30 cellular contexts compared by ENCODE assay signal in genomic region chr6:28732052-28732451, GRCh38.
"Had no signal": no experiment of that assay in that cellular context is flagged by ENCODE, and none has a peak within 500 bp of the region (broad histone marks: within the 10 kb centered on the region; RNA-seq: fewer than 3 reads in every experiment).

No MANE protein-coding gene starts in this region.

- FAIRE-seq: bronchial epithelial cell, TTC549 had no signal

- DNase-seq: activated CD4-positive, alpha-beta memory T cell treated with anti-CD3 and anti-CD28 coated beads, Interleukin-2, amount 10 ng/mL, durations not matched to agents 7 days and 5 days; activated CD4-positive, alpha-beta T cell treated with anti-CD3 and anti-CD28 coated beads for 1 hour; activated CD4-positive, alpha-beta T cell treated with anti-CD3 and anti-CD28 coated beads for 36 hours; activated CD4-positive, alpha-beta T cell treated with anti-CD3 and anti-CD28 coated beads for 48 hours; activated CD4-positive, alpha-beta T cell treated with anti-CD3 and anti-CD28 coated beads, Interleukin-2, amount 10 ng/mL, durations not matched to agents 7 days and 5 days; activated CD4-positive, alpha-beta T cell treated with anti-CD3 and anti-CD28 coated beads, Interleukin-2, amount 50 U/mL, for 48 hours; activated CD4-positive, CD25-positive, alpha-beta regulatory T cell; activated CD8-positive, alpha-beta memory T cell treated with anti-CD3 and anti-CD28 coated beads for 24 hours; activated CD8-positive, alpha-beta memory T cell treated with anti-CD3 and anti-CD28 coated beads, Interleukin-2, amount 10 ng/mL, durations not matched to agents 7 days and 5 days; activated CD8-positive, alpha-beta memory T cell treated with anti-CD3 and anti-CD28 coated beads, Interleukin-2, amount 50 U/mL, for 48 hours; activated CD8-positive, alpha-beta T cell treated with anti-CD3 and anti-CD28 coated beads, Interleukin-2, amount 10 ng/mL, durations not matched to agents 7 days and 5 days; activated effector memory CD4-positive, alpha-beta T cell treated with Interleukin-2 at 50 U/mL for 16 hours; activated gamma-delta T cell; activated naive CD4-positive, alpha-beta T cell treated with anti-CD3 and anti-CD28 coated beads, Interleukin-2, amount 10 ng/mL, durations not matched to agents 7 days and 5 days; activated naive CD4-positive, alpha-beta T cell treated with Interleukin-2 at 50 U/mL for 16 hours; activated naive CD8-positive, alpha-beta T cell treated with anti-CD3 and anti-CD28 coated beads, Interleukin-2, amount 10 ng/mL, durations not matched to agents 7 days and 5 days; activated naive CD8-positive, alpha-beta T cell treated with anti-CD3 and anti-CD28 coated beads, Interleukin-2, amount 50 U/mL, for 24 hours; activated T-cell treated with anti-CD3 and anti-CD28 coated beads, Interleukin-2, amount 50 U/mL, for 24 hours; activated T-cell treated with anti-CD3 and anti-CD28 coated beads, Interleukin-2, amount 50 U/mL, for 48 hours; amygdala; anterior cingulate cortex; caudate nucleus; cerebellar nuclear complex; T-helper 2 cell; T-helper 9 cell; WERI-Rb-1 had no signal

- H3K36me3 ChIP-seq: ascending aorta, cardiac muscle cell, WERI-Rb-1 had no signal

- H3K27me3 ChIP-seq: ascending aorta had no signal

- H3K4me3 ChIP-seq: ascending aorta, cardiac muscle cell had no signal

- H3K9me3 ChIP-seq: ascending aorta had no signal

- H3K4me1 ChIP-seq: ascending aorta had no signal

- H3K27ac ChIP-seq: ascending aorta, cardiac muscle cell, WERI-Rb-1 had no signal
